ENCODE assay signal across 20 cellular contexts in genomic region chr9:26742843-26743242, GRCh38.
"Had no signal": no experiment of that assay in that cellular context is flagged by ENCODE, and none has a peak within 500 bp of the region (broad histone marks: within the 10 kb centered on the region; RNA-seq: fewer than 3 reads in every experiment).

No MANE protein-coding gene starts in this region.

- H3K27ac ChIP-seq: PC-9 had no signal

- H3K4me3 Mint-ChIP-seq: activated CD8-positive, alpha-beta T cell treated with anti-CD3 and anti-CD28 coated beads, Interleukin-2, amount 10 ng/mL, durations not matched to agents 7 days and 5 days; central memory CD8-positive, alpha-beta T cell; T-helper 1 cell treated with Interleukin-12 subunit alpha and Interleukin-12 subunit beta and Interleukin-4 antibody, amounts not matched to agents 30 μg/mL and 1 μg/mL, for 36 hours had no signal

- H3K4me3 ChIP-seq: PC-9 had no signal

- DNase-seq: activated CD4-positive, alpha-beta T cell treated with anti-CD3 and anti-CD28 coated beads for 48 hours; activated CD4-positive, alpha-beta T cell treated with anti-CD3 and anti-CD28 coated beads, Interleukin-2, amount 50 U/mL, for 4 hours; activated CD4-positive, CD25-positive, alpha-beta regulatory T cell treated with anti-CD3 and anti-CD28 coated beads, Interleukin-2, amount 50 U/mL, for 72 hours; activated CD8-positive, alpha-beta memory T cell treated with anti-CD3 and anti-CD28 coated beads, Interleukin-2, amount 50 U/mL, for 48 hours; activated CD8-positive, alpha-beta T cell treated with anti-CD3 and anti-CD28 coated beads, Interleukin-2, amount 10 ng/mL, durations not matched to agents 7 days and 5 days; activated naive CD4-positive, alpha-beta T cell treated with anti-CD3 and anti-CD28 coated beads, Interleukin-2, amount 50 U/mL, for 16 hours; activated T-cell treated with anti-CD3 and anti-CD28 coated beads, Interleukin-2, amount 50 U/mL, for 1 hour; aorta; Kasumi-1; KBM-7; NCI-H1105 treated with DMSO at 0.1 percent for 48 hours; NCI-H1436 treated with DMSO at 0.1 percent for 48 hours; NCI-H187; NCI-H2081; NCI-H510A treated with DMSO at 0.1 percent for 48 hours; NCI-H82; PC-9; SHP77 treated with DMSO at 0.1 percent for 48 hours had no signal

- H3K9me3 Mint-ChIP-seq: central memory CD8-positive, alpha-beta T cell had no signal

- H3K4me1 Mint-ChIP-seq: central memory CD8-positive, alpha-beta T cell had no signal

- ATAC-seq: activated CD8-positive, alpha-beta T cell treated with anti-CD3 and anti-CD28 coated beads, Interleukin-2, amount 10 ng/mL, durations not matched to agents 7 days and 5 days had no signal

- H3K27ac Mint-ChIP-seq: activated CD8-positive, alpha-beta T cell treated with anti-CD3 and anti-CD28 coated beads, Interleukin-2, amount 10 ng/mL, durations not matched to agents 7 days and 5 days; T-helper 1 cell treated with Interleukin-12 subunit alpha and Interleukin-12 subunit beta and Interleukin-4 antibody, amounts not matched to agents 30 μg/mL and 1 μg/mL, for 36 hours had no signal
